Comparison of ENCODE assay signal across 1 cellular context in the genomic region with DNA sequence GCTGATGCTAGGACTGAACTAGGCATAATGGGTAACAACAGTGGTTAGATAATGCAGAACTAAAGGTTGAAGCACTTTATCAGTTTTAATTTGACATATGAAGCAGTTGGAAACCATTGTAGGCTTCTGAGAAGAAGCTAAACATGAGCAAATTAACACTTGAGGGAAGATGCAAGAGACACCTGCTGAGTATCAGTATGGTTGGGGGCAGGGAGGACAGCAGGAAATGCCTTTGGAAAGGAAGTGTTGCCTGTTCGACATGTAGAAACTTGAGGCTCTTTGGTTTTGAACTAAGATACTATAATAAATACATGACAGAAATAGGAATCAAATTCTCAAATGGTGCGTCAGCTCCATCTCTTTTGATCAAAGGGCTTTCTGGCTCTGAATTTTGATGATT.
TF ChIP-seq lines count a peak whose summit lies in the region.

No MANE protein-coding gene starts in this region.

TF ChIP-seq in GM23338, 12 proteins besides CTCF, POLR2A, EP300 and RAD21:
- no peak for TF ChIP-seq EZH2 (IDR thresholded peaks at IDR 0.05; ENCODE audit: low read depth, unreplicated experiment)
- TF ChIP-seq NANOG (IDR thresholded peaks at IDR 0.05; ENCODE audit: borderline replicate concordance): peak; percentile 40; the same call in 1 of the 2 replicates
